In the genomic region with DNA sequence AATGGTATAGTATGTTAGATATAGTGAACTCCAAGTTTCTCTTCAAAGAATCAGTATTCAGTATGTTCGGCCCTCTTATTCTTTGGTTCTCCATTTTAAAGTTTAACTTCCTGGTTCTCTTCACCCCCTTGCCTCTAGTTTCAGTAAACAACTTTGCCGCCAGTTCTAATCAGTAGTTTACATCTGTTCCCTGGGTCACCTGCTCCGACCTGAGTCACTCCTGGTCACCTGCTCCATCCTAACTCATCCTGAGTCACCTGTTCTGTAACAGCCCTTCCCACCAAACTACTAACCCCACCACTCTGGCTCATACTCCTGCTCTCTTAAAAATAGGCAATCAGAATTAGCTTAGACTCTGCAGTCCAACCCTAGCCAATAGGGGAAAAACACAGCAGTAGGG, we compare ENCODE assay signal across 22 cellular contexts. TPM values are rescaled to one million over a fixed set of nuclear protein-coding genes. Genes with fewer than 3 reads are reported as not detected.
DNase-seq lines count a peak whose midpoint lies in the region; ATAC-seq and TF ChIP-seq lines count a peak whose summit lies in the region.
"Had no signal": no experiment of that assay in that cellular context is flagged by ENCODE, and none has a peak within 500 bp of the region (broad histone marks: within the 10 kb centered on the region; RNA-seq: fewer than 3 reads in every experiment).

No MANE protein-coding gene starts in this region.

- H3K27ac ChIP-seq in right cardiac atrium (ENCODE audit: low read length) (no peak overlapping the region), hepatocyte (peak overlapping the region; percentile 78), prostate gland (no peak overlapping the region)
- H3K27ac ChIP-seq: BLaER1, GM23248 had no signal

- H3K36me3 ChIP-seq in hepatocyte (replicated peaks; ENCODE audit: insufficient read depth, low read depth): no peaks in the 10 kb centered on the region
- no peaks in the 10 kb centered on the region for H3K36me3 ChIP-seq in prostate gland
- H3K36me3 ChIP-seq: BLaER1 had no signal

- no peaks in the 10 kb centered on the region for H3K9me2 ChIP-seq in hepatocyte (replicated peaks; ENCODE audit: insufficient read depth)

- H4K20me1 ChIP-seq in hepatocyte (ENCODE audit: insufficient read depth, poor library complexity, severe bottlenecking): no peaks in the 10 kb centered on the region
- H4K20me1 ChIP-seq: BLaER1 had no signal

- H3K27me3 ChIP-seq in right cardiac atrium (ENCODE audit: control insufficient read depth, insufficient read depth): no peaks in the 10 kb centered on the region
- H3K27me3 ChIP-seq in hepatocyte: no peaks in the 10 kb centered on the region
- no peaks in the 10 kb centered on the region for H3K27me3 ChIP-seq in prostate gland (replicated peaks; ENCODE audit: insufficient read depth)
- H3K27me3 ChIP-seq: BLaER1 had no signal

- intact Hi-C loops in cardiac septum (cut with DNase I) (no loop called here), right cardiac atrium (cut with DNase I) (no loop called here), prostate gland (cut with DNase I) (no loop called here)

- H2AFZ ChIP-seq in hepatocyte: peak overlapping the region; percentile 49
- H2AFZ ChIP-seq: GM23248 had no signal

- H3K9me3 ChIP-seq in right cardiac atrium (ENCODE audit: control insufficient read depth, low read length): peaks cover 2% of the 10 kb centered on the region
- H3K9me3 ChIP-seq in hepatocyte (ENCODE audit: low read depth): no peaks in the 10 kb centered on the region
- no peaks in the 10 kb centered on the region for H3K9me3 ChIP-seq in prostate gland

- ATAC-seq in right cardiac atrium: no peak
- no peak for ATAC-seq in HG02623 (IDR thresholded peaks at IDR 0.05; ENCODE audit: unreplicated experiment)
- ATAC-seq: GM12878 had no signal

- DNase-seq in cardiac septum (ENCODE audit: low spot score) (peak; percentile 12), right cardiac atrium (no peak), SW480 (ENCODE audit: low spot score) (peak; percentile 10), hepatocyte (ENCODE audit: low spot score) (peak; percentile 69), prostate gland (ENCODE audit: low spot score) (no peak), NCI-H1092 (lab: John Stamatoyannopoulos, UW) (no peak)
- DNase-seq: 8988T; CD4-positive, alpha-beta memory T cell; DMS153; DND-41; EL; GM23248; HCEC 1CT had no signal

- 76% methylated on average over 3 of the region's 3 CpGs for WGBS in right cardiac atrium
- WGBS in hepatocyte (ENCODE audit: low lambda C conversion rate, missing lambda C conversion rate): 54% methylated on average over 3 of the region's 3 CpGs
- WGBS in prostate gland: 86% methylated on average over 3 of the region's 3 CpGs

- no peaks in the 10 kb centered on the region for H3K79me2 ChIP-seq in hepatocyte

- no peak for TF ChIP-seq POLR2A in prostate gland (IDR thresholded peaks at IDR 0.05)

- H3K4me3 ChIP-seq in right cardiac atrium (ENCODE audit: low read length) (no peak overlapping the region), hepatocyte (no peak overlapping the region), prostate gland (no peak overlapping the region)
- H3K4me3 ChIP-seq: BLaER1, GM12878, GM23248 had no signal

- no peak for TF ChIP-seq CTCF in hepatocyte (IDR thresholded peaks at IDR 0.05; ENCODE audit: poor library complexity)
- TF ChIP-seq CTCF in prostate gland (IDR thresholded peaks at IDR 0.05): no peak

- H3K4me2 ChIP-seq in hepatocyte: no peak overlapping the region
- H3K4me2 ChIP-seq: BLaER1 had no signal

- no peaks in the 10 kb centered on the region for H3K4me1 ChIP-seq in right cardiac atrium (ENCODE audit: control insufficient read depth, insufficient read depth, low read length)
- H3K4me1 ChIP-seq in hepatocyte (ENCODE audit: insufficient read depth): peaks cover 6% of the 10 kb centered on the region
- no peaks in the 10 kb centered on the region for H3K4me1 ChIP-seq in prostate gland (replicated peaks)

RNA-seq across cellular contexts. Expression of a gene that starts 23.7 kb away (rescaled TPM):
- total RNA-seq in cardiac septum (not detected), right cardiac atrium (not detected), hepatocyte (not detected in 2 replicates), prostate gland (1 to 10 TPM in 1 of 2 donors, not detected in 1; 1.3 TPM)
- polyA plus RNA-seq in right cardiac atrium (not detected), hepatocyte (not detected in 2 replicates)
- total RNA-seq: A673; CD4-positive, alpha-beta memory T cell; G401; GM12878; GM23248; H4; HT-29 had no signal
- polyA plus RNA-seq: AG04450; CD14-positive monocyte; CD4-positive, alpha-beta memory T cell; GM12878; GM23248 had no signal

Comparison
In these comparisons a context has a peak if more than half of its experiments do, and no peak if none do; other contexts are left out.
1. DNase-seq: peak in cardiac septum (single experiment), SW480 (single experiment) and hepatocyte (single experiment); none in right cardiac atrium (0 of 3), prostate gland (single experiment) and NCI-H1092 (single experiment).